8 cellular contexts compared by ENCODE assay signal in genomic region chr1:45014403-45015028, GRCh38. TPM values are rescaled to one million over a fixed set of nuclear protein-coding genes. Genes with fewer than 3 reads are reported as not detected.
DNase-seq lines count a peak whose midpoint lies in the region; ATAC-seq and TF ChIP-seq lines count a peak whose summit lies in the region.

No MANE protein-coding gene starts in this region.

- ATAC-seq in HG03521 (IDR thresholded peaks at IDR 0.05; ENCODE audit: unreplicated experiment) = no peak

- TF ChIP-seq CTCF in GM20000 (IDR thresholded peaks at IDR 0.05; ENCODE audit: extremely low read depth, missing control alignments) = peak; percentile 91

- DNase-seq in A172 (ENCODE audit: low spot score) = peak; percentile 77
- DNase-seq in GM20000 (ENCODE audit: low spot score) = peak; percentile 76
- peak; percentile 35 for DNase-seq in NCI-H226
- peak; percentile 47 to 68 (median 59) for DNase-seq in activated CD4-positive, CD25-positive, alpha-beta regulatory T cell (lab: John Stamatoyannopoulos, UW)
- peak in 59 of 61 donors; percentile 21 to 88 (median 61) for DNase-seq in caudate nucleus (lab: John Stamatoyannopoulos, UW)
- peak; percentile 78 for DNase-seq in kidney tubule cell (ENCODE audit: low spot score)
- peak; percentile 80 to 84 for DNase-seq in stimulated activated CD4-positive, alpha-beta T cell treated with anti-CD3 and anti-CD28 coated beads, Interleukin-2, amount 100 ng/mL, for 24 hours

- no peak overlapping the region for H3K27ac ChIP-seq in caudate nucleus (ENCODE audit: low read depth, low read length)

RNA-seq across cellular contexts. Expression of gene UROD, which starts 2.5 kb away (rescaled TPM):
- total RNA-seq in A172 (2014; rRNA removed; shearing (Covaris generic)) = 121 and 123 TPM in 2 replicates

RNA-seq across cellular contexts. Expression of gene HECTD3, which starts 3.4 kb away (rescaled TPM):
- total RNA-seq in A172 (2014; rRNA removed; shearing (Covaris generic)) = 20.5 and 28.4 TPM in 2 replicates

RNA-seq across cellular contexts. Expression of gene EIF2B3, which starts 28.1 kb away (rescaled TPM):
- 44.8 and 56.7 TPM in 2 replicates for total RNA-seq in A172 (2014; rRNA removed; shearing (Covaris generic))
